ENCODE assay signal across 12 cellular contexts in genomic region chr6:15491986-15492269, GRCh38.
DNase-seq lines count a peak whose midpoint lies in the region; ATAC-seq and TF ChIP-seq lines count a peak whose summit lies in the region.
"Had no signal": no experiment of that assay in that cellular context is flagged by ENCODE, and none has a peak within 500 bp of the region (broad histone marks: within the 10 kb centered on the region; RNA-seq: fewer than 3 reads in every experiment).

No MANE protein-coding gene starts in this region.

- no peaks in the 10 kb centered on the region for H3K9me3 ChIP-seq in BLaER1
- H3K9me3 ChIP-seq: right atrium auricular region, tibial artery had no signal

- no peak for ATAC-seq in activated T-helper 17 cell treated with anti-CD3 and anti-CD28 coated beads, Interleukin-2, amount 50 U/mL, for 72 hours (replicated peaks)
- ATAC-seq in naive B cell (ENCODE audit: low read depth in 2 of 2), result no peak
- no peak for ATAC-seq in GM21381 (IDR thresholded peaks at IDR 0.05; ENCODE audit: unreplicated experiment)

- no peaks in the 10 kb centered on the region for H3K9me3 Mint-ChIP-seq in CD14-positive monocyte
- no peaks in the 10 kb centered on the region for H3K9me3 Mint-ChIP-seq in activated T-helper 17 cell treated with anti-CD3 and anti-CD28 coated beads, Interleukin-2, amount 50 U/mL, for 72 hours
- H3K9me3 Mint-ChIP-seq in naive B cell, result no peaks in the 10 kb centered on the region

- H3K27me3 Mint-ChIP-seq in CD14-positive monocyte (ENCODE audit: low read depth in 3 of 3) (no peaks in the 10 kb centered on the region), naive B cell (no peaks in the 10 kb centered on the region)
- H3K27me3 Mint-ChIP-seq in activated T-helper 17 cell treated with anti-CD3 and anti-CD28 coated beads, Interleukin-2, amount 50 U/mL, for 72 hours, result no peaks in the 10 kb centered on the region

- DNase-seq in CD14-positive monocyte (ENCODE audit: low spot score) (no peak), naive B cell (no peak), retina (no peak)
- DNase-seq in stimulated activated CD4-positive, alpha-beta T cell treated with anti-CD3 and anti-CD28 coated beads, Interleukin-4, amount 100 ng/mL, for 1 hour, result no peak
- DNase-seq: NCI-H1092 treated with DMSO at 0.1 percent for 48 hours, NCI-H2081 treated with DMSO at 0.1 percent for 48 hours, NCI-H510A had no signal

- peaks cover 87% of the 10 kb centered on the region for H3K36me3 ChIP-seq in BLaER1

- H3K4me1 Mint-ChIP-seq in CD14-positive monocyte (peaks cover 20% of the 10 kb centered on the region), naive B cell (peaks cover 44 to 49% (median 47%) of the 10 kb centered on the region in 3 donors)
- peaks cover 21% of the 10 kb centered on the region for H3K4me1 Mint-ChIP-seq in activated T-helper 17 cell treated with anti-CD3 and anti-CD28 coated beads, Interleukin-2, amount 50 U/mL, for 72 hours

- H4K20me1 ChIP-seq in BLaER1, result peaks cover 83% of the 10 kb centered on the region

- H3K36me3 Mint-ChIP-seq in CD14-positive monocyte (peaks cover 73 to 88% of the 10 kb centered on the region in 2 donors), naive B cell (peaks cover 10 to 22% of the 10 kb centered on the region in 2 donors)
- peaks cover 95% of the 10 kb centered on the region for H3K36me3 Mint-ChIP-seq in activated T-helper 17 cell treated with anti-CD3 and anti-CD28 coated beads, Interleukin-2, amount 50 U/mL, for 72 hours (ENCODE audit: low read depth)

- H3K4me3 Mint-ChIP-seq in CD14-positive monocyte (no peak overlapping the region), naive B cell (peak overlapping the region in 2 of 8 donors; percentile 25 to 30)
- H3K4me3 Mint-ChIP-seq in activated T-helper 17 cell treated with anti-CD3 and anti-CD28 coated beads, Interleukin-2, amount 50 U/mL, for 72 hours, result no peak overlapping the region

- intact Hi-C loops in CD14-positive monocyte (cut with micrococcal nuclease), result loop anchor here in 1 of 2 donors (5.0 kb wide), 1 partner anchor 130 kb away; no protein-coding TSS in a partner anchor

- H3K27ac ChIP-seq in BLaER1, result 0 out of 2 replicates have a peak overlapping the region, but pooled peaks have one; percentile 18
- H3K27ac ChIP-seq: tibial artery had no signal

- TF ChIP-seq CTCF in CD14-positive monocyte (IDR thresholded peaks at IDR 0.05), result no peak

- no peaks in the 10 kb centered on the region for H3K27me3 ChIP-seq in BLaER1
- H3K27me3 ChIP-seq: right atrium auricular region, tibial artery had no signal

- H3K27ac Mint-ChIP-seq in CD14-positive monocyte, result peak overlapping the region in 4 of 7 donors; percentile 37 to 66 (median 60)
- peak overlapping the region; percentile 60 for H3K27ac Mint-ChIP-seq in activated T-helper 17 cell treated with anti-CD3 and anti-CD28 coated beads, Interleukin-2, amount 50 U/mL, for 72 hours
- H3K27ac Mint-ChIP-seq in naive B cell, result peak overlapping the region in 5 of 6 donors; percentile 62 to 81 (median 79)

- no peak overlapping the region; the same call in 1 of the 2 replicates for H3K9ac ChIP-seq in BLaER1

- H3K4me2 ChIP-seq in BLaER1, result peak overlapping the region; percentile 79

- H3K4me3 ChIP-seq in BLaER1, result no peak overlapping the region
- H3K4me3 ChIP-seq: right atrium auricular region, tibial artery had no signal

- peaks cover 47% of the 10 kb centered on the region for H3K4me1 ChIP-seq in BLaER1
